In the genomic region with DNA sequence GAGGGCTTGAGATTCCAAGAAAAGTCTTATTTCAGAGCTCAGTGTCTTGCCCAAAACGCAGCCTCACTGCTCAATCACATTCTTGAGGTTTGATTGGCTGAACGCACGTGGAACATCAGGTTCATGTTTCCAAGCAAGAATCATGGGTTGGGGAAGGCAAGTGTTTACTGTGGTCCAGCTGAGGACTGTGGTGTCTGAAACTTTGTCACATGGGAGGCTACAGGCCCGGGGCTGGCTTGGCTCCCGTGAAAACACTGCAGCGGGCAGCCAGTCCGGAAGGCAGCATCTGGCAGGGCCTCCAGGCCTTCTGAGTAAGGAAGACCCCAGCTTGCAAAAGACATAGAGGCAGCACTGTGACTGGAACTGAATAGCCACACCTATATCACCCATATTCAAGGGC, we compare ENCODE assay signal across 12 cellular contexts.
DNase-seq lines count a peak whose midpoint lies in the region; TF ChIP-seq lines count a peak whose summit lies in the region.
"Had no signal": no experiment of that assay in that cellular context is flagged by ENCODE, and none has a peak within 500 bp of the region (broad histone marks: within the 10 kb centered on the region; RNA-seq: fewer than 3 reads in every experiment).

No MANE protein-coding gene starts in this region.

- H3K27ac ChIP-seq in Peyer's patch, result peak overlapping the region in 1 of 4 donors; percentile 46
- H3K27ac ChIP-seq: HL-60 had no signal

- H3K4me1 ChIP-seq in adipocyte (ENCODE audit: control insufficient read depth, insufficient read depth, low read length) (peaks cover 8% of the 10 kb centered on the region), BE2C (no peaks in the 10 kb centered on the region), Peyer's patch (peaks cover 0 to 10% (median 5%) of the 10 kb centered on the region in 4 donors)

- TF ChIP-seq POLR2A in Peyer's patch (IDR thresholded peaks at IDR 0.05), result no peak

- DNase-seq in adipocyte (ENCODE audit: low read depth), result peak; percentile 20
- DNase-seq in fibroblast of the aortic adventitia (ENCODE audit: low read depth), result peak; percentile 22
- DNase-seq in midbrain (lab: John Stamatoyannopoulos, UW), result peak; percentile 79
- peak; percentile 62 for DNase-seq in ureter (ENCODE audit: low spot score)
- no peak for DNase-seq in stimulated activated naive CD4-positive, alpha-beta T cell (lab: John Stamatoyannopoulos, UW)
- DNase-seq in BE2C, result no peak
- DNase-seq in Peyer's patch, result no peak
- DNase-seq: activated naive CD8-positive, alpha-beta T cell treated with anti-CD3 and anti-CD28 coated beads, Interleukin-2, amount 10 ng/mL, durations not matched to agents 7 days and 5 days; DMS153; NCI-H1105 treated with DMSO at 0.1 percent for 48 hours; OCI-M1 had no signal

- H3K9ac ChIP-seq in adipocyte (ENCODE audit: low read length), result no peak overlapping the region

- H3K27me3 ChIP-seq in adipocyte (replicated peaks; ENCODE audit: control insufficient read depth, insufficient read depth, low read length), result no peaks in the 10 kb centered on the region
- no peaks in the 10 kb centered on the region for H3K27me3 ChIP-seq in BE2C
- no peaks in the 10 kb centered on the region for H3K27me3 ChIP-seq in Peyer's patch

- H3K36me3 ChIP-seq in adipocyte (ENCODE audit: control insufficient read depth, insufficient read depth, low read length, severe bottlenecking) (peaks cover 17% of the 10 kb centered on the region), BE2C (peaks cover 8% of the 10 kb centered on the region), Peyer's patch (no peaks in the 10 kb centered on the region)

- H3K4me3 ChIP-seq in adipocyte (ENCODE audit: low read length) (no peak overlapping the region), fibroblast of the aortic adventitia (ENCODE audit: low read depth, low read length) (no peak overlapping the region), BE2C (ENCODE audit: low read depth, low read length) (no peak overlapping the region), Peyer's patch (no peak overlapping the region)

- TF ChIP-seq CTCF in fibroblast of the aortic adventitia (IDR thresholded peaks at IDR 0.05; ENCODE audit: insufficient read depth, low read length), result no peak
- no peak for TF ChIP-seq CTCF in BE2C (IDR thresholded peaks at IDR 0.05; ENCODE audit: low read depth, low read length)
- TF ChIP-seq CTCF in Peyer's patch (IDR thresholded peaks at IDR 0.05), result no peak

- H3K9me3 ChIP-seq in adipocyte (ENCODE audit: control insufficient read depth, low read length) (no peaks in the 10 kb centered on the region), BE2C (no peaks in the 10 kb centered on the region), Peyer's patch (no peaks in the 10 kb centered on the region)

Comparison
In these comparisons a context has a peak if more than half of its experiments do, and no peak if none do; other contexts are left out.
1. DNase-seq: peak in adipocyte (single experiment), fibroblast of the aortic adventitia (single experiment), midbrain (single experiment) and ureter (single experiment); none in stimulated activated naive CD4-positive, alpha-beta T cell (0 of 6), BE2C (single experiment) and Peyer's patch (0 of 3).